ENCODE assay signal across 14 cellular contexts in the genomic region with DNA sequence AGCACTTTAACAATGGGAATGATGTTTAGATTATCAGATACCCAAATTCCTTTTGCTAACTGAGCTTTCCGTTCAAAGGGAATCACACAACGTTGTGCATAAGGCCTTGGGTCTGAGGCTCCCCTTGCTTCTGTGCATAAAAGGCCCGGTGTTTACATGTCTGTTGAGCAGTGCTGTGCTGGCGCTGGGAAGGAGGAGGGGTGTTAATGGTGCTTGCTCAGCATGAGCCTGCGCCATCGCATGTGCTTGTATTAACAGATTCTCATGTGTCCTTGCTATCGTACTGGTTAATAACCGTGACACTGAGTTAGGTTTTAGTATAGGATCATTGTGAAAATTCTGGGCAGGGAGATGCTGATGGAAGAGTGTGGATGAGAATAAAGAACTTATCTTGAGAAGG.
DNase-seq lines count a peak whose midpoint lies in the region; ATAC-seq lines count a peak whose summit lies in the region.
"Had no signal": no experiment of that assay in that cellular context is flagged by ENCODE, and none has a peak within 500 bp of the region (broad histone marks: within the 10 kb centered on the region; RNA-seq: fewer than 3 reads in every experiment).

No MANE protein-coding gene starts in this region.

- no peak overlapping the region for H3K4me3 Mint-ChIP-seq in activated T-cell treated with anti-CD3 and anti-CD28 coated beads, Interleukin-2, amount 50 U/mL, for 24 hours
- H3K4me3 Mint-ChIP-seq in immature natural killer cell = no peak overlapping the region
- H3K4me3 Mint-ChIP-seq: HFFc6 had no signal

- peak overlapping the region; percentile 78 for H3K27ac Mint-ChIP-seq in activated T-cell treated with anti-CD3 and anti-CD28 coated beads, Interleukin-2, amount 50 U/mL, for 24 hours
- peak overlapping the region; percentile 9 to 80 (median 68) for H3K27ac Mint-ChIP-seq in immature natural killer cell
- H3K27ac Mint-ChIP-seq: HFFc6 had no signal

- no peaks in the 10 kb centered on the region for H3K9me3 ChIP-seq in skeletal muscle tissue (ENCODE audit: control insufficient read depth in 3 of 3, low read length in 3 of 3)
- H3K9me3 ChIP-seq: MG63 had no signal

- peaks cover 94% of the 10 kb centered on the region for H3K36me3 Mint-ChIP-seq in activated T-cell treated with anti-CD3 and anti-CD28 coated beads, Interleukin-2, amount 50 U/mL, for 24 hours (ENCODE audit: low read depth)
- H3K36me3 Mint-ChIP-seq in immature natural killer cell = peaks cover 13 to 52% (median 43%) of the 10 kb centered on the region in 3 donors

- no peak for DNase-seq in activated T-cell treated with anti-CD3 and anti-CD28 coated beads, Interleukin-2, amount 50 U/mL, for 24 hours
- DNase-seq in activated T-cell treated with anti-CD3 and anti-CD28 coated beads for 4 hours (no peak), NCI-H526 (lab: John Stamatoyannopoulos, UW) (peak; percentile 68 to 72), immature natural killer cell (no peak), Right ventricle myocardium superior (no peak)
- no peak for DNase-seq in stimulated activated naive CD4-positive, alpha-beta T cell treated with Interleukin-2 at 50 U/mL for 16 hours (lab: John Stamatoyannopoulos, UW)
- DNase-seq: activated CD4-positive, alpha-beta T cell treated with anti-CD3 and anti-CD28 coated beads, Interleukin-2, amount 50 U/mL, for 1 hour; activated gamma-delta T cell; DMS79; HFFc6; MG63; NCI-H524 treated with DMSO at 0.1 percent for 48 hours had no signal

- peaks cover 0 to 13% (median 0%) of the 10 kb centered on the region in 3 donors for H3K36me3 ChIP-seq in skeletal muscle tissue (ENCODE audit: control insufficient read depth in 3 of 3, insufficient read depth in 3 of 3, low read length in 3 of 3)
- H3K36me3 ChIP-seq: MG63 had no signal

- peak overlapping the region in 2 of 3 donors; percentile 36 to 59 for H3K9ac ChIP-seq in skeletal muscle tissue (ENCODE audit: low read depth in 1 of 3, low read length in 3 of 3)

- H3K4me1 Mint-ChIP-seq in activated T-cell treated with anti-CD3 and anti-CD28 coated beads, Interleukin-2, amount 50 U/mL, for 24 hours (ENCODE audit: low read depth) = peaks cover 3% of the 10 kb centered on the region
- H3K4me1 Mint-ChIP-seq in immature natural killer cell = peaks cover 14 to 57% of the 10 kb centered on the region in 2 donors

- H3K27me3 ChIP-seq in skeletal muscle tissue (ENCODE audit: control insufficient read depth in 3 of 3, insufficient read depth in 3 of 3, low read length in 3 of 3) = no peaks in the 10 kb centered on the region
- H3K27me3 ChIP-seq: MG63 had no signal

- intact Hi-C loops in Right ventricle myocardium superior (cut with DNase I) = no loop called here

- ATAC-seq in HG02642 (IDR thresholded peaks at IDR 0.05; ENCODE audit: poor library complexity, unreplicated experiment) (no peak), Right ventricle myocardium superior (ENCODE audit: poor library complexity) (no peak)

- peak overlapping the region; percentile 80 for H3K27ac ChIP-seq in skeletal muscle tissue (ENCODE audit: low read depth, low read length)

- no peaks in the 10 kb centered on the region for H3K9me3 Mint-ChIP-seq in activated T-cell treated with anti-CD3 and anti-CD28 coated beads, Interleukin-2, amount 50 U/mL, for 24 hours
- H3K9me3 Mint-ChIP-seq in immature natural killer cell = no peaks in the 10 kb centered on the region
- H3K9me3 Mint-ChIP-seq: HFFc6 had no signal

- H3K4me1 ChIP-seq in skeletal muscle tissue (ENCODE audit: control insufficient read depth in 3 of 3, insufficient read depth in 3 of 3, low read length in 3 of 3) = peaks cover 55 to 61% (median 60%) of the 10 kb centered on the region in 3 donors

- H3K4me3 ChIP-seq in skeletal muscle tissue (ENCODE audit: low read length in 3 of 3) = peak overlapping the region in 2 of 3 donors; percentile 6 to 7
- H3K4me3 ChIP-seq: MG63 had no signal

- no peaks in the 10 kb centered on the region for H3K27me3 Mint-ChIP-seq in activated T-cell treated with anti-CD3 and anti-CD28 coated beads, Interleukin-2, amount 50 U/mL, for 24 hours
- H3K27me3 Mint-ChIP-seq in immature natural killer cell (ENCODE audit: low read depth in 3 of 3) = peaks cover 4 to 62% (median 38%) of the 10 kb centered on the region in 3 donors

Comparison
In these comparisons a context has a peak if more than half of its experiments do, and no peak if none do; other contexts are left out.
1. DNase-seq: peak in NCI-H526 (2 of 2); none in activated T-cell treated with anti-CD3 and anti-CD28 coated beads, Interleukin-2, amount 50 U/mL, for 24 hours (single experiment), activated T-cell treated with anti-CD3 and anti-CD28 coated beads for 4 hours (single experiment), immature natural killer cell (0 of 3), stimulated activated naive CD4-positive, alpha-beta T cell treated with Interleukin-2 at 50 U/mL for 16 hours (single experiment) and Right ventricle myocardium superior (single experiment).